ENCODE assay signal across 8 cellular contexts in the genomic region with DNA sequence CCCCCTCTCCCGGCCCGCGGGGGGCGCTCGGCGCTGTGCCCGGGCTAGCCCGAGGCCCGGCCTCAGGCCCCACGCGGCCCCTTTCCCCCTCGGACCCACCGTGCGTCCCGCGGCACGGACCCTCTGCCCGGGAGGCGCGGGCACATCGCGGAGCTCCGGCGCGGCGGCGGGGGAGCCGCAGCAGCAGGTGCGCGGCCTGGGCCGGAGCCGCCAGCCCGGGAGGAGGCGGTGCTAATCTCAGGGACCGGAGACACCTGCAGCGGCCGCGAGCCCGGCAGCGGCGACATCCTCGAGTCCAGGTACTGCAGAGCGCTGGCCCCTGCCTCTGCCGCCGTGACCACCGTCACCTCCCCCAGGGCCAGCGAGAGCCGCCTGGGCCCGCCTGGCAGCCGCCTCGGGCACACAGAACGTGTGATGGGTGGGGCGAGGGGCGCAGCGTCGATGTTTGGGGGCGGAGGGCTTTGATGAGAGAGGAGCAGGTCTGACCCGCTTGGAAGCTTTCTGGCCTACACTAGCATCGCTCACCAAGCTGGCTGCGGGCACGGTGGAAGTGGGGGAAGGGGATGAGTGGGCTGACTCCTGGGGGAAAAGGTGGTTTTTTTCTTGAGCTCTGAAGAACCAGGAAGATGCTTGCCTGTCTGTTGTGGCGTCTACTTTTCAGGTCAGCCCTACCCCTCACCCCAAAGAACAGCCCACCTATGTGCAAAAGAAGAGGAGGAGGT. TPM values are rescaled to one million over a fixed set of nuclear protein-coding genes. Genes with fewer than 3 reads are reported as not detected.
DNase-seq lines count a peak whose midpoint lies in the region; ATAC-seq, FAIRE-seq and TF ChIP-seq lines count a peak whose summit lies in the region.

No MANE protein-coding gene starts in this region.

- peak overlapping the region; percentile 91 for H3K4me3 Mint-ChIP-seq in T-helper 2 cell treated with Interferon-gamma antibody and Interleukin-4, amounts not matched to agents 5 μg/mL and 100 μg/mL, for 36 hours
- H3K4me3 Mint-ChIP-seq in mesothelial cell of epicardium: peak overlapping the region; percentile 71

- H3K27ac Mint-ChIP-seq in T-helper 2 cell treated with Interferon-gamma antibody and Interleukin-4, amounts not matched to agents 5 μg/mL and 100 μg/mL, for 36 hours: peak overlapping the region; percentile 92
- peak overlapping the region; percentile 47 for H3K27ac Mint-ChIP-seq in mesothelial cell of epicardium

- ATAC-seq in GM19395 (IDR thresholded peaks at IDR 0.05; ENCODE audit: unreplicated experiment): peak; percentile 51
- ATAC-seq in HG03432 (IDR thresholded peaks at IDR 0.05; ENCODE audit: unreplicated experiment): peak; percentile 55

- H3K27ac ChIP-seq in tibial artery: peak overlapping the region; percentile 14 to 31

- H3K9me3 ChIP-seq in tibial artery: no peaks in the 10 kb centered on the region

- peaks cover 63% of the 10 kb centered on the region for H3K4me1 Mint-ChIP-seq in T-helper 2 cell treated with Interferon-gamma antibody and Interleukin-4, amounts not matched to agents 5 μg/mL and 100 μg/mL, for 36 hours (ENCODE audit: low read depth)
- H3K4me1 Mint-ChIP-seq in mesothelial cell of epicardium: peaks cover 45% of the 10 kb centered on the region

- intact Hi-C loops in tibial artery (cut with DNase I; ENCODE audit: low total_unique reads): no loop called here

- no peak for TF ChIP-seq CTCF in mesothelial cell of epicardium (IDR thresholded peaks at IDR 0.05; ENCODE audit: unreplicated experiment)
- TF ChIP-seq CTCF in tibial artery (IDR thresholded peaks at IDR 0.05): no peak

- H3K36me3 Mint-ChIP-seq in T-helper 2 cell treated with Interferon-gamma antibody and Interleukin-4, amounts not matched to agents 5 μg/mL and 100 μg/mL, for 36 hours (ENCODE audit: low read depth): peaks cover 44% of the 10 kb centered on the region
- no peaks in the 10 kb centered on the region for H3K36me3 Mint-ChIP-seq in mesothelial cell of epicardium

- no peak for FAIRE-seq in GM19239 (lab: Jason Lieb, UNC)

- peak overlapping the region; percentile 75 for H3K4me3 ChIP-seq in tibial artery

- no peaks in the 10 kb centered on the region for H3K27me3 ChIP-seq in tibial artery

- H3K36me3 ChIP-seq in tibial artery: no peaks in the 10 kb centered on the region

- DNase-seq in COLO668 (lab: John Stamatoyannopoulos, UW; ENCODE audit: unreplicated experiment) (peak; percentile 65), dermis blood vessel endothelial cell (peak; percentile 6), mesothelial cell of epicardium (ENCODE audit: low spot score in 2 of 2, unreplicated experiment in 2 of 2) (peak; percentile 37 to 66), tibial artery (no peak), GM19239 (ENCODE audit: insufficient read length, low spot score) (no peak)
- DNase-seq in T-helper 2 cell treated with Interferon-gamma antibody and Interleukin-4, amounts not matched to agents 5 μg/mL and 100 μg/mL, for 36 hours (ENCODE audit: low spot score): no peak

- H3K9me3 Mint-ChIP-seq in T-helper 2 cell treated with Interferon-gamma antibody and Interleukin-4, amounts not matched to agents 5 μg/mL and 100 μg/mL, for 36 hours: no peaks in the 10 kb centered on the region
- no peaks in the 10 kb centered on the region for H3K9me3 Mint-ChIP-seq in mesothelial cell of epicardium

- H3K27me3 Mint-ChIP-seq in T-helper 2 cell treated with Interferon-gamma antibody and Interleukin-4, amounts not matched to agents 5 μg/mL and 100 μg/mL, for 36 hours (ENCODE audit: low read depth): no peaks in the 10 kb centered on the region
- peaks cover 10% of the 10 kb centered on the region for H3K27me3 Mint-ChIP-seq in mesothelial cell of epicardium (ENCODE audit: low read depth)

- peaks cover 0 to 14% (median 9%) of the 10 kb centered on the region in 4 donors for H3K4me1 ChIP-seq in tibial artery

RNA-seq across cellular contexts. Expression of a gene that starts 0.5 kb away (rescaled TPM):
- total RNA-seq in dermis blood vessel endothelial cell: 11.7 and 12.6 TPM in 2 replicates
- 80.9 to 82.9 TPM (median 82.2 TPM) in 3 replicates for total RNA-seq in mesothelial cell of epicardium

Comparison
In these comparisons a context has a peak if more than half of its experiments do, and no peak if none do; other contexts are left out.
1. DNase-seq: peak in COLO668 (single experiment), dermis blood vessel endothelial cell (single experiment) and mesothelial cell of epicardium (2 of 2); none in T-helper 2 cell treated with Interferon-gamma antibody and Interleukin-4, amounts not matched to agents 5 μg/mL and 100 μg/mL, for 36 hours (single experiment), tibial artery (0 of 2) and GM19239 (single experiment).